Comparison of ENCODE assay signal across 23 cellular contexts in the genomic region with DNA sequence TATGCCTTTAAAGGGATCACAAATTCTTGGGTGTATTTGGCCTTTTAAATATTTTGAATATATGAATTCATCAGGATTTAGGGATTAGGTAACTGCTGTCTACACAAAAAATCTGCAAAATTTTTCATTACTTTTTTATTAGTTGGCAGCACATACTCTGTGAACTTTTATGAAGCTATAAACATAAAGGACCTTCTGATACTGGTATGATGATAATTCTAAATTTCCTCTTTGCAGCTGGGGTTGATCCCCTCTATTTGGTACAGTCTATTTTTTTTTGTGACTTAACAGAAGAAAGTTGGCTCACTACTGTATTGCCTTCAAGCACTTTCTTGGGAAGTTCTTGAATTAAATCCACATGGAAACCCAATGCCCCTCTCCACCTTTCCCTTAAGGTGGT.
"Had no signal": no experiment of that assay in that cellular context is flagged by ENCODE, and none has a peak within 500 bp of the region (broad histone marks: within the 10 kb centered on the region; RNA-seq: fewer than 3 reads in every experiment).

No MANE protein-coding gene starts in this region.

- H3K4me3 ChIP-seq: colonic mucosa, coronary artery, dorsolateral prefrontal cortex, esophagus muscularis mucosa, esophagus squamous epithelium, gastrocnemius medialis, gastroesophageal sphincter, heart left ventricle, heart right ventricle had no signal

- DNase-seq: colonic mucosa; cortex of kidney; dermis blood vessel endothelial cell; dorsolateral prefrontal cortex; effector CD4-positive, alpha-beta T cell; effector CD8-positive, alpha-beta T cell; effector memory CD4-positive, alpha-beta T cell; effector memory CD8-positive, alpha-beta T cell; endodermal cell; erythroblast; esophagus squamous epithelium; foreskin fibroblast; foreskin keratinocyte; gastrocnemius medialis; glutamatergic neuron; head of caudate nucleus; heart left ventricle; heart right ventricle had no signal

- H3K27ac ChIP-seq: colonic mucosa, coronary artery, dorsolateral prefrontal cortex, epithelial cell of prostate, esophagus muscularis mucosa, esophagus squamous epithelium, foreskin keratinocyte, gastrocnemius medialis, gastroesophageal sphincter, heart left ventricle, heart right ventricle had no signal

- H3K36me3 ChIP-seq: colonic mucosa, esophagus muscularis mucosa, esophagus squamous epithelium, gastrocnemius medialis, gastroesophageal sphincter, heart left ventricle, heart right ventricle had no signal

- H3K9me3 ChIP-seq: colonic mucosa, esophagus muscularis mucosa, esophagus squamous epithelium, gastrocnemius medialis, gastroesophageal sphincter, heart left ventricle, heart right ventricle had no signal

- H3K4me1 ChIP-seq: colonic mucosa, esophagus squamous epithelium, foreskin keratinocyte, gastrocnemius medialis, heart left ventricle, heart right ventricle had no signal

- ATAC-seq: effector memory CD8-positive, alpha-beta T cell; esophagus mucosa; foreskin keratinocyte; gastrocnemius medialis; gastroesophageal sphincter; heart left ventricle; heart right ventricle had no signal

- H3K27me3 ChIP-seq: colonic mucosa, esophagus muscularis mucosa, esophagus squamous epithelium, foreskin keratinocyte, gastrocnemius medialis, gastroesophageal sphincter, heart left ventricle, heart right ventricle had no signal
